In genomic region chr11:126481303-126481680, GRCh38 we compare ENCODE assay signal across 3 cellular contexts.
"Had no signal": no experiment of that assay in that cellular context is flagged by ENCODE, and none has a peak within 500 bp of the region (broad histone marks: within the 10 kb centered on the region; RNA-seq: fewer than 3 reads in every experiment).

No MANE protein-coding gene starts in this region.

- H3K9me2 ChIP-seq: SK-N-SH had no signal

- H3K4me2 ChIP-seq: SK-N-SH had no signal

- H3K4me3 ChIP-seq: adrenal gland had no signal

- H3K27me3 ChIP-seq: adrenal gland, SJCRH30 had no signal

- H3K36me3 ChIP-seq: adrenal gland, SJCRH30 had no signal

- H3K9me3 ChIP-seq: adrenal gland, SJCRH30, SK-N-SH had no signal
